22 cellular contexts compared by ENCODE assay signal in genomic region chr2:82896117-82896516, GRCh38.
DNase-seq lines count a peak whose midpoint lies in the region; ATAC-seq, FAIRE-seq and TF ChIP-seq lines count a peak whose summit lies in the region.
"Had no signal": no experiment of that assay in that cellular context is flagged by ENCODE, and none has a peak within 500 bp of the region (broad histone marks: within the 10 kb centered on the region; RNA-seq: fewer than 3 reads in every experiment).

No MANE protein-coding gene starts in this region.

- no peaks in the 10 kb centered on the region for H3F3A ChIP-seq in neural progenitor cell (ENCODE audit: low read depth)

- H3K4me1 Mint-ChIP-seq in glutamatergic neuron (ENCODE audit: low read depth, unreplicated experiment) (peaks cover 22% of the 10 kb centered on the region), neural progenitor cell (no peaks in the 10 kb centered on the region)
- H3K4me1 Mint-ChIP-seq: CD8-positive, alpha-beta memory T cell; H9 had no signal

- H3K9me3 ChIP-seq in HepG2 (ENCODE audit: low read length) (peaks cover 12% of the 10 kb centered on the region; the same call in 1 of the 2 replicates), right lobe of liver (no peaks in the 10 kb centered on the region), neural progenitor cell (ENCODE audit: low read depth) (no peaks in the 10 kb centered on the region), body of pancreas (no peaks in the 10 kb centered on the region)
- H3K9me3 ChIP-seq: A549 had no signal

- POLR2A ChIA-PET in HepG2 (lab: Yijun Ruan, JAX) = no interaction called here

- TF ChIP-seq POLR2A in HepG2 (IDR thresholded peaks at IDR 0.05; ENCODE audit: insufficient read depth in 1 of 2, low read depth in 2 of 2, low read length in 2 of 2) (no peak), right lobe of liver (IDR thresholded peaks at IDR 0.05) (no peak), body of pancreas (IDR thresholded peaks at IDR 0.05) (no peak)

- TF ChIP-seq CTCF in HepG2 (CRISPR knock-in tag; IDR thresholded peaks at IDR 0.05) (no peak), right lobe of liver (IDR thresholded peaks at IDR 0.05) (no peak), glutamatergic neuron (IDR thresholded peaks at IDR 0.05; ENCODE audit: partially characterized antibody, unreplicated experiment) (no peak), neural progenitor cell (IDR thresholded peaks at IDR 0.05) (no peak), body of pancreas (IDR thresholded peaks at IDR 0.05) (no peak)

- WGBS in HepG2 (ENCODE audit: low lambda C conversion rate) = 13% methylated on average over 3 of the region's 6 CpGs
- WGBS in right lobe of liver (ENCODE audit: insufficient coverage, low coverage, low lambda C conversion rate, missing lambda C conversion rate) = 91% methylated on average over 3 of the region's 6 CpGs
- 78 to 79% methylated on average over 6 of the region's 6 CpGs for WGBS in body of pancreas, 2 donors

- no peak for TF ChIP-seq RAD21 in HepG2 (CRISPR knock-in tag; IDR thresholded peaks at IDR 0.05)

- ATAC-seq in HepG2 = peak; percentile 36; the same call in 1 of the 3 replicates
- ATAC-seq in right lobe of liver = no peak
- ATAC-seq in body of pancreas = no peak
- ATAC-seq: A549 had no signal

- no TSS peak for BruUV-seq in HepG2 (replicated peaks; lab: Mats Ljungman, UMichigan)

- H3K27ac Mint-ChIP-seq in glutamatergic neuron (ENCODE audit: unreplicated experiment) (peak overlapping the region; percentile 3), neural progenitor cell (no peak overlapping the region)
- H3K27ac Mint-ChIP-seq: CD8-positive, alpha-beta memory T cell; H9; IgD-negative memory B cell had no signal

- in situ Hi-C loops in HepG2 (cut with HindIII; ENCODE audit: extremely low pct_ligation_motif_present, low pct_unique_long_range_greater_than_20kb) = no loop called here

- H3K9me3 Mint-ChIP-seq in glutamatergic neuron (ENCODE audit: unreplicated experiment) = peaks cover 4% of the 10 kb centered on the region
- no peaks in the 10 kb centered on the region for H3K9me3 Mint-ChIP-seq in neural progenitor cell
- H3K9me3 Mint-ChIP-seq: H9 had no signal

- no peak overlapping the region for H3K4me2 ChIP-seq in HepG2 (ENCODE audit: low read depth, low read length)
- H3K4me2 ChIP-seq in neural progenitor cell = no peak overlapping the region
- H3K4me2 ChIP-seq: A549 had no signal

- no peak for TF ChIP-seq EP300 in HepG2 (IDR thresholded peaks at IDR 0.05; ENCODE audit: low read depth in 2 of 2, low read length in 2 of 2)
- no peak for TF ChIP-seq EP300 in HepG2 (CRISPR knock-in tag; IDR thresholded peaks at IDR 0.05; ENCODE audit: borderline replicate concordance)

- intact Hi-C loops in HepG2 (cut with micrococcal nuclease; ENCODE audit: unreplicated experiment) = no loop called here
- intact Hi-C loops in right lobe of liver (cut with DNase I) = no loop called here
- intact Hi-C loops in body of pancreas (cut with DNase I) = no loop called here

- no peaks in the 10 kb centered on the region for H3K27me3 ChIP-seq in HepG2 (ENCODE audit: control insufficient read depth in 1 of 2, insufficient read depth in 2 of 2, low read length in 2 of 2)
- H3K27me3 ChIP-seq in right lobe of liver = no peaks in the 10 kb centered on the region
- H3K27me3 ChIP-seq in neural progenitor cell = no peaks in the 10 kb centered on the region
- no peaks in the 10 kb centered on the region for H3K27me3 ChIP-seq in body of pancreas

- DNase-seq in HepG2 (ENCODE audit: low spot score) (no peak), right lobe of liver (no peak), glutamatergic neuron (no peak), neural progenitor cell (ENCODE audit: low spot score) (no peak), body of pancreas (no peak), dedifferentiated amniotic fluid mesenchymal stem cell (ENCODE audit: extremely low spot score) (no peak), NCI-H345 (lab: John Stamatoyannopoulos, UW) (no peak)
- DNase-seq: AML-193; CD8-positive, alpha-beta memory T cell; COR-L47; DMS 273 treated with DMSO at 0.1 percent for 48 hours; DMS53; DND-41; EL; GOT3; H9 had no signal

- no peaks in the 10 kb centered on the region for H3K36me3 ChIP-seq in HepG2 (replicated peaks in 1 of 2; ENCODE audit: control insufficient read depth in 1 of 2, insufficient read depth in 2 of 2, low read length in 2 of 2)
- H3K36me3 ChIP-seq in right lobe of liver = no peaks in the 10 kb centered on the region
- H3K36me3 ChIP-seq in neural progenitor cell = no peaks in the 10 kb centered on the region
- no peaks in the 10 kb centered on the region for H3K36me3 ChIP-seq in body of pancreas (replicated peaks in 1 of 2; ENCODE audit: insufficient read depth in 1 of 2, low read depth in 2 of 2)

- H3K4me1 ChIP-seq in HepG2 (ENCODE audit: insufficient read depth, low read length) (no peaks in the 10 kb centered on the region), right lobe of liver (no peaks in the 10 kb centered on the region), neural progenitor cell (no peaks in the 10 kb centered on the region), body of pancreas (no peaks in the 10 kb centered on the region)
- H3K4me1 ChIP-seq: A549 had no signal

- H2AFZ ChIP-seq in HepG2 (ENCODE audit: low read length) (no peak overlapping the region), neural progenitor cell (replicated peaks) (peak overlapping the region; percentile 72)

- no peaks in the 10 kb centered on the region for H3K79me2 ChIP-seq in HepG2 (ENCODE audit: insufficient read depth, low read length)
- no peaks in the 10 kb centered on the region for H3K79me2 ChIP-seq in neural progenitor cell (ENCODE audit: low read depth)

- FAIRE-seq in HepG2 (lab: Jason Lieb, UNC) = no peak
- FAIRE-seq: A549, G401.6, GM12891, HTR-8/SVneo had no signal

- H3K36me3 Mint-ChIP-seq in glutamatergic neuron (ENCODE audit: unreplicated experiment) (no peaks in the 10 kb centered on the region), neural progenitor cell (no peaks in the 10 kb centered on the region)
- H3K36me3 Mint-ChIP-seq: CD8-positive, alpha-beta memory T cell had no signal

- H3K9ac ChIP-seq in HepG2 (ENCODE audit: insufficient read depth, low read depth, low read length) (no peak overlapping the region), neural progenitor cell (no peak overlapping the region)

- H3K4me3 Mint-ChIP-seq in glutamatergic neuron (ENCODE audit: unreplicated experiment) (no peak overlapping the region), neural progenitor cell (no peak overlapping the region)
- H3K4me3 Mint-ChIP-seq: CD8-positive, alpha-beta memory T cell; H9; IgD-negative memory B cell had no signal

- CTCF ChIA-PET in HepG2 (lab: Yijun Ruan, JAX; ENCODE audit: low intra/inter-chr PET ratio, low total read pairs) = no interaction called here

- H3K27me3 Mint-ChIP-seq in glutamatergic neuron (ENCODE audit: unreplicated experiment) = no peaks in the 10 kb centered on the region
- H3K27me3 Mint-ChIP-seq in neural progenitor cell (ENCODE audit: insufficient read depth, low read depth) = peaks cover under 1% of the 10 kb centered on the region
- H3K27me3 Mint-ChIP-seq: CD8-positive, alpha-beta memory T cell; IgD-negative memory B cell had no signal

- H3K27ac ChIP-seq in HepG2 (ENCODE audit: extremely low read length, insufficient read depth, low read length) (no peak overlapping the region), right lobe of liver (no peak overlapping the region), neural progenitor cell (no peak overlapping the region), body of pancreas (no peak overlapping the region)
- H3K27ac ChIP-seq: 22Rv1, A549 had no signal

- H3K4me3 ChIP-seq in HepG2 (replicated peaks in 1 of 3; ENCODE audit: insufficient read depth in 1 of 3, low read depth in 2 of 3, low read length in 3 of 3) (no peak overlapping the region), right lobe of liver (no peak overlapping the region), neural progenitor cell (no peak overlapping the region), body of pancreas (no peak overlapping the region)
- H3K4me3 ChIP-seq: A549 had no signal

- H4K20me1 ChIP-seq in HepG2 (ENCODE audit: insufficient read depth, low read length) (no peaks in the 10 kb centered on the region), neural progenitor cell (ENCODE audit: low read depth) (no peaks in the 10 kb centered on the region)

TF ChIP-seq in HepG2, 621 proteins besides CTCF, POLR2A, EP300 and RAD21 (continues in another document):
- TF ChIP-seq ZNF367 (CRISPR knock-in tag; IDR thresholded peaks at IDR 0.05; ENCODE audit: borderline replicate concordance) (no peak), ZBTB33 (CRISPR knock-in tag; IDR thresholded peaks at IDR 0.05) (no peak), BRCA1 (CRISPR knock-in tag; IDR thresholded peaks at IDR 0.05) (no peak), IRF9 (CRISPR knock-in tag; IDR thresholded peaks at IDR 0.05; ENCODE audit: borderline replicate concordance) (no peak), AKAP8 (CRISPR knock-in tag; IDR thresholded peaks at IDR 0.05) (no peak), PAF1 (CRISPR knock-in tag; IDR thresholded peaks at IDR 0.05) (no peak), ZBTB7B (CRISPR knock-in tag; IDR thresholded peaks at IDR 0.05) (no peak), ZNF251 (CRISPR knock-in tag; IDR thresholded peaks at IDR 0.05) (no peak), ZNF713 (CRISPR knock-in tag; IDR thresholded peaks at IDR 0.05) (no peak)
